ENCODE assay signal across 10 cellular contexts in genomic region chr12:95096852-95097251, GRCh38. TPM values are rescaled to one million over a fixed set of nuclear protein-coding genes. Genes with fewer than 3 reads are reported as not detected.
A peak's percentile ranks its signal among the peaks of the same experiment; 100 is the strongest.
DNase-seq lines count a peak whose midpoint lies in the region; ATAC-seq, FAIRE-seq and TF ChIP-seq lines count a peak whose summit lies in the region.
"Had no signal": no experiment of that assay in that cellular context is flagged by ENCODE, and none has a peak within 500 bp of the region (broad histone marks: within the 10 kb centered on the region; RNA-seq: fewer than 3 reads in every experiment).

No MANE protein-coding gene starts in this region.

- FAIRE-seq in HepG2 (lab: Jason Lieb, UNC), result no peak
- FAIRE-seq: A204.1 had no signal

- no peaks in the 10 kb centered on the region for H4K20me1 ChIP-seq in HepG2 (ENCODE audit: insufficient read depth, low read length)

- POLR2A ChIA-PET in HepG2 (lab: Yijun Ruan, JAX), result no interaction called here

- TF ChIP-seq EP300 in HepG2 (IDR thresholded peaks at IDR 0.05; ENCODE audit: low read depth in 2 of 2, low read length in 2 of 2) (no peak), HepG2 (CRISPR knock-in tag; IDR thresholded peaks at IDR 0.05; ENCODE audit: borderline replicate concordance) (no peak)

- H3K9me3 ChIP-seq in liver (ENCODE audit: control insufficient read depth in 4 of 4, low read length in 3 of 4), result no peaks in the 10 kb centered on the region
- H3K9me3 ChIP-seq in HepG2 (ENCODE audit: low read length), result no peaks in the 10 kb centered on the region
- H3K9me3 ChIP-seq in colonic mucosa, result no peaks in the 10 kb centered on the region
- no peaks in the 10 kb centered on the region for H3K9me3 ChIP-seq in lung (ENCODE audit: control insufficient read depth in 2 of 2, insufficient read depth in 1 of 2, low read length in 1 of 2)

- H3K4me1 ChIP-seq in liver (ENCODE audit: control insufficient read depth in 4 of 4, insufficient read depth in 4 of 4, low read length in 3 of 4) (peaks cover 0 to 11% (median 4%) of the 10 kb centered on the region in 4 donors), HepG2 (ENCODE audit: insufficient read depth, low read length) (peaks cover 14% of the 10 kb centered on the region), colonic mucosa (no peaks in the 10 kb centered on the region), lung (ENCODE audit: control insufficient read depth in 2 of 2, insufficient read depth in 2 of 2, low read length in 2 of 2) (peaks cover 3 to 4% of the 10 kb centered on the region in 2 donors)

- H3K4me3 ChIP-seq in liver (ENCODE audit: low read depth in 1 of 3, low read length in 3 of 3) (no peak overlapping the region), HepG2 (replicated peaks in 1 of 3; ENCODE audit: insufficient read depth in 1 of 3, low read depth in 2 of 3, low read length in 3 of 3) (no peak overlapping the region), colonic mucosa (no peak overlapping the region), lung (no peak overlapping the region)

- TF ChIP-seq RAD21 in liver (IDR thresholded peaks at IDR 0.05), result peak in 1 of 2 donors; percentile 32
- no peak for TF ChIP-seq RAD21 in HepG2 (CRISPR knock-in tag; IDR thresholded peaks at IDR 0.05)

- H3K36me3 ChIP-seq in liver (ENCODE audit: control insufficient read depth in 4 of 4, insufficient read depth in 3 of 4, low read depth in 1 of 4, low read length in 3 of 4), result peaks cover 0 to 4% (median 2%) of the 10 kb centered on the region in 4 donors
- H3K36me3 ChIP-seq in HepG2 (replicated peaks in 1 of 2; ENCODE audit: control insufficient read depth in 1 of 2, insufficient read depth in 2 of 2, low read length in 2 of 2), result peaks cover 0 to 3% of the 10 kb centered on the region in 2 experiments; a peak in 2 of 5 replicates
- no peaks in the 10 kb centered on the region for H3K36me3 ChIP-seq in colonic mucosa
- peaks cover 0 to 7% of the 10 kb centered on the region in 2 donors for H3K36me3 ChIP-seq in lung (ENCODE audit: control insufficient read depth in 2 of 2, insufficient read depth in 2 of 2, low read length in 2 of 2)

- ATAC-seq in HepG2 (no peak), lung (ENCODE audit: insufficient read depth, low FRiP score) (no peak), GM21786 (IDR thresholded peaks at IDR 0.05; ENCODE audit: unreplicated experiment) (no peak), GM21360 (IDR thresholded peaks at IDR 0.05; ENCODE audit: unreplicated experiment) (no peak)

- H3K4me2 ChIP-seq in HepG2 (ENCODE audit: low read depth, low read length), result no peak overlapping the region

- BruUV-seq in HepG2 (replicated peaks; lab: Mats Ljungman, UMichigan), result no TSS peak

- H2AFZ ChIP-seq in HepG2 (ENCODE audit: low read length), result no peak overlapping the region

- H3K9ac ChIP-seq in liver (ENCODE audit: low read depth in 1 of 2, low read length in 2 of 2) (no peak overlapping the region), HepG2 (ENCODE audit: insufficient read depth, low read depth, low read length) (no peak overlapping the region), colonic mucosa (ENCODE audit: low read depth in 2 of 2, low read length in 2 of 2) (no peak overlapping the region)

- no peak for TF ChIP-seq POLR2A in HepG2 (IDR thresholded peaks at IDR 0.05; ENCODE audit: insufficient read depth in 1 of 2, low read depth in 2 of 2, low read length in 2 of 2)

- H3K27ac ChIP-seq in liver (ENCODE audit: low read depth in 1 of 2, low read length in 2 of 2), result no peak overlapping the region
- H3K27ac ChIP-seq in HepG2 (ENCODE audit: extremely low read length, insufficient read depth, low read length), result no peak overlapping the region
- no peak overlapping the region for H3K27ac ChIP-seq in colonic mucosa
- H3K27ac ChIP-seq in lung (ENCODE audit: low read depth in 1 of 2, low read length in 1 of 2), result peak overlapping the region; percentile 41 to 52

- H3K79me2 ChIP-seq in HepG2 (ENCODE audit: insufficient read depth, low read length), result no peaks in the 10 kb centered on the region

- H3K27me3 ChIP-seq in liver (ENCODE audit: control insufficient read depth in 4 of 4, insufficient read depth in 4 of 4, low read length in 3 of 4) (no peaks in the 10 kb centered on the region), HepG2 (ENCODE audit: control insufficient read depth in 1 of 2, insufficient read depth in 2 of 2, low read length in 2 of 2) (no peaks in the 10 kb centered on the region), colonic mucosa (no peaks in the 10 kb centered on the region), lung (ENCODE audit: control insufficient read depth, insufficient read depth) (no peaks in the 10 kb centered on the region)

- DNase-seq in HepG2 (ENCODE audit: low spot score) (no peak), colonic mucosa (peak; percentile 28), lung (ENCODE audit: low spot score) (no peak), LoVo (ENCODE audit: low spot score) (no peak), AG08395 (ENCODE audit: low spot score) (no peak)
- DNase-seq: central memory CD4-positive, alpha-beta T cell had no signal

- intact Hi-C loops in HepG2 (cut with micrococcal nuclease; ENCODE audit: unreplicated experiment), result no loop called here
- intact Hi-C loops in colonic mucosa (cut with DNase I), result no loop called here

- TF ChIP-seq CTCF in liver (IDR thresholded peaks at IDR 0.05; ENCODE audit: low read depth, low read length, missing input control) (no peak), HepG2 (CRISPR knock-in tag; IDR thresholded peaks at IDR 0.05) (no peak), colonic mucosa (IDR thresholded peaks at IDR 0.05) (no peak), lung (IDR thresholded peaks at IDR 0.05; ENCODE audit: control extremely low read depth, extremely low read depth) (no peak)

- CTCF ChIA-PET in HepG2 (lab: Yijun Ruan, JAX; ENCODE audit: low intra/inter-chr PET ratio, low total read pairs), result no interaction called here

- 35% methylated on average over 3 of the region's 3 CpGs for WGBS in liver
- 77% methylated on average over 3 of the region's 3 CpGs for WGBS in HepG2 (ENCODE audit: low lambda C conversion rate)
- 60 to 69% methylated on average over 3 of the region's 3 CpGs for WGBS in lung, 2 donors

- in situ Hi-C loops in HepG2 (cut with HindIII; ENCODE audit: extremely low pct_ligation_motif_present, low pct_unique_long_range_greater_than_20kb), result no loop called here

TF ChIP-seq in liver, 16 proteins besides CTCF, POLR2A, EP300 and RAD21 (continues in another document):
- TF ChIP-seq MAX (IDR thresholded peaks at IDR 0.05) (no peak), ATF3 (IDR thresholded peaks at IDR 0.05) (no peak), EGR1 (IDR thresholded peaks at IDR 0.05; ENCODE audit: low read depth in 2 of 2) (no peak), FOXA2 (IDR thresholded peaks at IDR 0.05) (peak; percentile 41), FOXA1 (IDR thresholded peaks at IDR 0.05) (no peak), SP1 (IDR thresholded peaks at IDR 0.05) (no peak), TAF1 (conservative IDR thresholded peaks at IDR 0.05) (no peak)

TF ChIP-seq in HepG2, 621 proteins besides CTCF, POLR2A, EP300 and RAD21 (continues in another document):
- no peak for TF ChIP-seq PRDM4 (CRISPR knock-in tag; IDR thresholded peaks at IDR 0.05; ENCODE audit: borderline replicate concordance)

RNA-seq across cellular contexts. Expression of gene NR2C1, which starts 23.4 kb away (rescaled TPM):
- total RNA-seq in liver (10 to 100 TPM; 16.9 to 25.0 TPM), HepG2 (2016; rRNA removed; fragmentation: Illumina TruSeq; extraction: Trizol) (22.4 and 38.0 TPM in 2 replicates), colonic mucosa (10 to 100 TPM; 25.7 to 30.0 TPM), lung (10 to 100 TPM; 26.5 to 76.0 TPM)
- polyA plus RNA-seq in liver (10 to 100 TPM in 1 of 2 donors, 1 to 10 TPM in 1; 8.3 to 32.0 TPM), HepG2 (2011; rRNA removed) (51.9 and 70.8 TPM in 2 replicates), lung (10 to 100 TPM in 1 of 2 donors, 1 to 10 TPM in 1; 8.6 to 85.2 TPM)
- 9.2 and 13.5 TPM in 2 replicates for total RNA-seq in HepG2 (2016; cell fraction: cytosol; rRNA removed; fragmentation: Illumina TruSeq; extraction: Trizol; ENCODE audit: low read depth)
- 22.1 and 42.2 TPM in 2 replicates for total RNA-seq in HepG2 (2016; cell fraction: insoluble cytoplasmic fraction; rRNA removed; fragmentation: Illumina TruSeq; extraction: Trizol)
- 16.3 and 20.0 TPM in 2 replicates for total RNA-seq in HepG2 (2016; cell fraction: membrane; rRNA removed; fragmentation: Illumina TruSeq; extraction: Trizol)
- total RNA-seq in HepG2 (2016; cell fraction: nucleus; rRNA removed; fragmentation: Illumina TruSeq; extraction: Trizol), result 76.0 and 92.9 TPM in 2 replicates
- 7.6 and 9.8 TPM in 2 replicates for polyA plus RNA-seq in HepG2 (2011; cell fraction: cytosol; rRNA removed)
- 162 and 180 TPM in 2 replicates for polyA plus RNA-seq in HepG2 (2011; cell fraction: nucleus; rRNA removed)
- 33.8 and 37.1 TPM in 2 replicates for polyA plus RNA-seq in HepG2 (2012)
- 4.2 and 5.3 TPM in 2 replicates for polyA plus RNA-seq in HepG2 (2016; cell fraction: cytosol; fragmentation: Illumina TruSeq; extraction: Trizol; ENCODE audit: low read depth)
- 23.4 and 31.6 TPM in 2 replicates for polyA plus RNA-seq in HepG2 (2016; cell fraction: insoluble cytoplasmic fraction; fragmentation: Illumina TruSeq; extraction: Trizol; ENCODE audit: low read depth)
- polyA plus RNA-seq in HepG2 (2016; cell fraction: membrane; fragmentation: Illumina TruSeq; extraction: Trizol; ENCODE audit: low read depth), result 9.1 and 10.3 TPM in 2 replicates
- polyA plus RNA-seq in HepG2 (2016; cell fraction: nucleus; fragmentation: Illumina TruSeq; extraction: Trizol; ENCODE audit: insufficient read depth, low read depth), result 171 and 181 TPM in 2 replicates
- 11.6 and 19.3 TPM in 2 replicates for polyA minus RNA-seq in HepG2 (2011; rRNA and poly(A)+ RNA removed; ENCODE audit: low replicate concordance)
- 8.0 and 12.1 TPM in 2 replicates for polyA minus RNA-seq in HepG2 (2011; cell fraction: cytosol; rRNA and poly(A)+ RNA removed)
- 93.5 and 96.8 TPM in 2 replicates for polyA minus RNA-seq in HepG2 (2011; cell fraction: nucleus; rRNA and poly(A)+ RNA removed)

Comparison
In these comparisons a context has a peak if more than half of its experiments do, and no peak if none do; other contexts are left out.
1. H3K27ac ChIP-seq: peak in lung (2 of 2); none in liver (0 of 2), HepG2 (single experiment) and colonic mucosa (single experiment).